ENCODE assay signal across 29 cellular contexts in the genomic region with DNA sequence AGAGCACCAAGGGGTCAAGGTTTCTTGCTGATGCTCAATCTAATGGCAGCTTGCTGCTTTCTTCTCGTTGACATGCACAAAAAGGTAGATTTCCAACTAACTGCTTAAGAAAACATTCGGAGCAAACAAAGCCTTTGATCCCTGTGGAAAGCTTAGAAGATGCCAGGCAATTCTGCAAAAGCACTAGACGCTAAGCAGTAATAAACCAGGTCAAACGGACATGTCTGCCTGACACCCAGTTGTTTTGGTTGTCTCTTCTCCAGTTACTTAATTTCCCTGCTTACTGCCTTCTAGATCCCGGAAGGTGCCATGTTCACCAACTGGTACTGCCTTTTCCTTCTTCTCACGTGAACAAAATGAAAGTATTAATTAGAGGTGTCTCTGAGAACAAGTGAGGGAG.
"Had no signal": no experiment of that assay in that cellular context is flagged by ENCODE, and none has a peak within 500 bp of the region (broad histone marks: within the 10 kb centered on the region; RNA-seq: fewer than 3 reads in every experiment).

No MANE protein-coding gene starts in this region.

- H3K4me3 ChIP-seq: pancreas, psoas muscle, skin epidermis, smooth muscle cell, spleen, suprapubic skin, testis, tibial artery, transverse colon, upper lobe of right lung, uterus had no signal

- H3K4me1 ChIP-seq: pancreas, psoas muscle, spleen, suprapubic skin, tibial artery, transverse colon, upper lobe of right lung, uterus had no signal

- H3K4me2 ChIP-seq: smooth muscle cell had no signal

- H3K4me3 Mint-ChIP-seq: naive thymus-derived CD8-positive, alpha-beta T cell; natural killer cell treated with Interleukin-12 subunit alpha and Interleukin-12 subunit beta and Interleukin-15 and Interleukin-18, amount 100 ng/mL, for 72 hours; neural crest cell; stimulated activated memory B cell treated with anti-CD40 and anti-IgM and Interleukin-4, amounts not matched to agents 10 μg/mL and 1 μg/mL and 100 μg/mL, for 72 hours; stimulated activated naive CD8-positive, alpha-beta T cell treated with anti-CD3 and anti-CD28 coated beads, Interleukin-15, amount 100 ng/mL, for 72 hours; type B pancreatic cell had no signal

- H3K9me3 Mint-ChIP-seq: naive thymus-derived CD8-positive, alpha-beta T cell; natural killer cell treated with Interleukin-12 subunit alpha and Interleukin-12 subunit beta and Interleukin-15 and Interleukin-18, amount 100 ng/mL, for 72 hours; neural crest cell; stimulated activated memory B cell treated with anti-CD40 and anti-IgM and Interleukin-4, amounts not matched to agents 10 μg/mL and 1 μg/mL and 100 μg/mL, for 72 hours; stimulated activated naive CD8-positive, alpha-beta T cell treated with anti-CD3 and anti-CD28 coated beads, Interleukin-15, amount 100 ng/mL, for 72 hours; type B pancreatic cell had no signal

- H3K27me3 Mint-ChIP-seq: stimulated activated memory B cell treated with anti-CD40 and anti-IgM and Interleukin-4, amounts not matched to agents 10 μg/mL and 1 μg/mL and 100 μg/mL, for 72 hours had no signal

- H3K27me3 ChIP-seq: pancreas, spleen, suprapubic skin, testis, tibial artery, transverse colon, upper lobe of right lung, uterus had no signal

- H3K27ac Mint-ChIP-seq: naive thymus-derived CD8-positive, alpha-beta T cell; natural killer cell treated with Interleukin-12 subunit alpha and Interleukin-12 subunit beta and Interleukin-15 and Interleukin-18, amount 100 ng/mL, for 72 hours; progenitor cell of endocrine pancreas; stimulated activated memory B cell treated with anti-CD40 and anti-IgM and Interleukin-4, amounts not matched to agents 10 μg/mL and 1 μg/mL and 100 μg/mL, for 72 hours; type B pancreatic cell had no signal

- H3K4me1 Mint-ChIP-seq: naive thymus-derived CD8-positive, alpha-beta T cell; stimulated activated naive CD8-positive, alpha-beta T cell treated with anti-CD3 and anti-CD28 coated beads, Interleukin-15, amount 100 ng/mL, for 72 hours had no signal

- H3K9me3 ChIP-seq: neutrophil, pancreas, psoas muscle, spleen, suprapubic skin, testis, tibial artery, transverse colon, upper lobe of right lung, uterus had no signal

- H3K36me3 Mint-ChIP-seq: naive thymus-derived CD8-positive, alpha-beta T cell; natural killer cell treated with Interleukin-12 subunit alpha and Interleukin-12 subunit beta and Interleukin-15 and Interleukin-18, amount 100 ng/mL, for 72 hours; type B pancreatic cell had no signal

- H3K27ac ChIP-seq: neutrophil, pancreas, psoas muscle, skin epidermis, spleen, suprapubic skin, testis, tibial artery, transverse colon, upper lobe of right lung, uterus had no signal

- ATAC-seq: naive thymus-derived CD8-positive, alpha-beta T cell; natural killer cell treated with Interleukin-12 subunit alpha and Interleukin-12 subunit beta and Interleukin-15 and Interleukin-18, amount 100 ng/mL, for 72 hours; pancreas; psoas muscle; right cardiac atrium; stimulated activated memory B cell treated with anti-CD40 and anti-IgM and Interleukin-4, amounts not matched to agents 10 μg/mL and 1 μg/mL and 100 μg/mL, for 72 hours; stimulated activated naive CD8-positive, alpha-beta T cell treated with anti-CD3 and anti-CD28 coated beads, Interleukin-15, amount 100 ng/mL, for 72 hours; stimulated activated naive CD8-positive, alpha-beta T cell treated with anti-CD3 and anti-CD28 coated beads, Interleukin-15, Interleukin-2, amounts not matched to agents 100 U/mL and 50 U/mL, for 24 hours; upper lobe of right lung had no signal

- H3K36me3 ChIP-seq: neutrophil, pancreas, spleen, suprapubic skin, tibial artery, transverse colon, upper lobe of right lung, uterus had no signal

- DNase-seq: naive thymus-derived CD8-positive, alpha-beta T cell; nucleus accumbens; pancreas; psoas muscle; right cardiac atrium; spleen; stimulated activated CD4-positive, alpha-beta T cell treated with anti-CD3 and anti-CD28 coated beads, Interleukin-12 subunit alpha, Interleukin-12 subunit beta, amount 100 ng/mL, for 4 hours; stimulated activated CD4-positive, alpha-beta T cell treated with anti-CD3 and anti-CD28 coated beads, Interleukin-1b, Interleukin-23, amount 100 ng/mL, for 48 hours; stimulated activated CD4-positive, alpha-beta T cell treated with anti-CD3 and anti-CD28 coated beads, Interleukin-4, amount 100 ng/mL, for 1 hour; stimulated activated CD4-positive, alpha-beta T cell treated with anti-CD3 and anti-CD28 coated beads, Interleukin-4, amount 100 ng/mL, for 4 hours; stimulated activated CD8-positive, alpha-beta memory T cell treated with anti-CD3 and anti-CD28 coated beads, Interleukin-4, amount 100 ng/mL, for 48 hours; stimulated activated naive CD4-positive, alpha-beta T cell; stimulated activated naive CD8-positive, alpha-beta T cell treated with anti-CD3 and anti-CD28 coated beads, Interleukin-15, amount 100 ng/mL, for 72 hours; stimulated activated naive CD8-positive, alpha-beta T cell treated with anti-CD3 and anti-CD28 coated beads, Interleukin-15, Interleukin-2, amounts not matched to agents 100 U/mL and 50 U/mL, for 24 hours; substantia nigra; testis; tibial artery; transverse colon; upper lobe of right lung; uterus had no signal
